In genomic region chr17:2074919-2075318, GRCh38 we compare ENCODE assay signal across 19 cellular contexts. TPM values are rescaled to one million over a fixed set of nuclear protein-coding genes. Genes with fewer than 3 reads are reported as not detected.
DNase-seq lines count a peak whose midpoint lies in the region; ATAC-seq and TF ChIP-seq lines count a peak whose summit lies in the region.
"Had no signal": no experiment of that assay in that cellular context is flagged by ENCODE, and none has a peak within 500 bp of the region (broad histone marks: within the 10 kb centered on the region; RNA-seq: fewer than 3 reads in every experiment).

No MANE protein-coding gene starts in this region.

- no peak for ATAC-seq in lower lobe of right lung
- ATAC-seq in GM18909 (IDR thresholded peaks at IDR 0.05; ENCODE audit: poor library complexity, unreplicated experiment), result no peak
- ATAC-seq: activated naive CD4-positive, alpha-beta T cell treated with anti-CD3 and anti-CD28 coated beads, Interleukin-2, amount 50 U/mL, for 72 hours had no signal

- peak overlapping the region in 2 of 3 donors; percentile 40 to 45 for H3K9ac ChIP-seq in skeletal muscle tissue (ENCODE audit: low read depth in 1 of 3, low read length in 3 of 3)

- H3K4me1 ChIP-seq in cardiac muscle cell (ENCODE audit: low read depth) (peaks cover 35% of the 10 kb centered on the region), lower lobe of right lung (peaks cover 55% of the 10 kb centered on the region), skeletal muscle tissue (ENCODE audit: control insufficient read depth in 3 of 3, insufficient read depth in 3 of 3, low read length in 3 of 3) (peaks cover 46 to 65% (median 58%) of the 10 kb centered on the region in 3 donors)

- H3K27me3 ChIP-seq in cardiac muscle cell (no peaks in the 10 kb centered on the region), lower lobe of right lung (ENCODE audit: low read depth) (no peaks in the 10 kb centered on the region), skeletal muscle tissue (ENCODE audit: control insufficient read depth in 3 of 3, insufficient read depth in 3 of 3, low read length in 3 of 3) (no peaks in the 10 kb centered on the region)
- H3K27me3 ChIP-seq: BE2C had no signal

- intact Hi-C loops in cardiac septum (cut with DNase I), result loop anchor here (2.0 kb wide), 1 partner anchor 14 kb away; no protein-coding TSS in a partner anchor
- intact Hi-C loops in lower lobe of right lung (cut with DNase I), result no loop called here

- DNase-seq in cardiac muscle cell (ENCODE audit: low read depth in 1 of 2, low spot score in 1 of 2), result no peak
- DNase-seq in cardiac septum (ENCODE audit: low spot score), result no peak
- DNase-seq in lower lobe of right lung, result no peak
- DNase-seq in RPMI8226, result no peak
- DNase-seq in retina, result no peak
- no peak for DNase-seq in GF-D8 (lab: John Stamatoyannopoulos, UW)
- DNase-seq: 8988T; activated B cell treated with CpG ODN at 0.5 μM for 24 hours; activated CD8-positive, alpha-beta T cell treated with anti-CD3 and anti-CD28 coated beads for 36 hours; cortex of kidney; naive thymus-derived CD8-positive, alpha-beta T cell; NCI-H1105; stimulated activated naive B cell treated with anti-CD40 and anti-IgM and Interleukin-4, amounts not matched to agents 10 μg/mL and 1 μg/mL and 100 μg/mL, for 72 hours had no signal

- no peak for TF ChIP-seq CTCF in cardiac muscle cell (IDR thresholded peaks at IDR 0.05; ENCODE audit: low read depth, low read length)
- TF ChIP-seq CTCF in lower lobe of right lung (IDR thresholded peaks at IDR 0.05), result no peak

- H3K27ac ChIP-seq in cardiac muscle cell (peak overlapping the region; percentile 85), lower lobe of right lung (peak overlapping the region; percentile 79), skeletal muscle tissue (ENCODE audit: low read depth, low read length) (peak overlapping the region; percentile 55)

- H3K36me3 ChIP-seq in cardiac muscle cell (peaks cover 8% of the 10 kb centered on the region), lower lobe of right lung (peaks cover 32% of the 10 kb centered on the region), skeletal muscle tissue (ENCODE audit: control insufficient read depth in 3 of 3, insufficient read depth in 3 of 3, low read length in 3 of 3) (peaks cover 14 to 19% (median 19%) of the 10 kb centered on the region in 3 donors)
- H3K36me3 ChIP-seq: BE2C had no signal

- H3K4me3 ChIP-seq in cardiac muscle cell (no peak overlapping the region), lower lobe of right lung (no peak overlapping the region), skeletal muscle tissue (ENCODE audit: low read length in 3 of 3) (no peak overlapping the region)

- no peaks in the 10 kb centered on the region for H3K9me3 ChIP-seq in cardiac muscle cell (ENCODE audit: low read depth)
- H3K9me3 ChIP-seq in lower lobe of right lung, result no peaks in the 10 kb centered on the region
- no peaks in the 10 kb centered on the region for H3K9me3 ChIP-seq in skeletal muscle tissue (ENCODE audit: control insufficient read depth in 3 of 3, low read length in 3 of 3)
- H3K9me3 ChIP-seq: BE2C had no signal

RNA-seq across cellular contexts. Expression of gene HIC1, which starts 20.0 kb away (rescaled TPM):
- total RNA-seq in cardiac muscle cell (2.6 and 3.7 TPM in 2 replicates), cardiac septum (15.0 TPM), lower lobe of right lung (20.6 TPM), skeletal muscle tissue (23.5 TPM)
- polyA plus RNA-seq in cardiac muscle cell, result 0.88 and 2.7 TPM in 2 replicates

RNA-seq across cellular contexts. Expression of gene OVCA2, which starts 33.1 kb away (rescaled TPM):
- 36.8 and 48.4 TPM in 2 replicates for total RNA-seq in cardiac muscle cell
- polyA plus RNA-seq in cardiac muscle cell, result 40.6 and 50.1 TPM in 2 replicates
- 19.8 TPM for total RNA-seq in cardiac septum
- 20.3 TPM for total RNA-seq in lower lobe of right lung
- total RNA-seq in skeletal muscle tissue, result 24.0 TPM

RNA-seq across cellular contexts. Expression of gene DPH1, which starts 45.0 kb away (rescaled TPM):
- total RNA-seq in cardiac muscle cell (43.2 and 88.6 TPM in 2 replicates), cardiac septum (28.8 TPM), lower lobe of right lung (38.0 TPM), skeletal muscle tissue (14.1 TPM)
- 59.5 and 94.5 TPM in 2 replicates for polyA plus RNA-seq in cardiac muscle cell

RNA-seq across cellular contexts. Expression of gene RTN4RL1, which starts 49.8 kb away (rescaled TPM):
- total RNA-seq in cardiac muscle cell, result 34.3 and 45.4 TPM in 2 replicates
- 32.2 and 46.2 TPM in 2 replicates for polyA plus RNA-seq in cardiac muscle cell
- total RNA-seq in cardiac septum, result 0.32 TPM
- 5.8 TPM for total RNA-seq in lower lobe of right lung
- 1.0 TPM for total RNA-seq in skeletal muscle tissue
- total RNA-seq: activated B cell treated with CpG ODN at 0.5 μM for 24 hours, epithelial cell of proximal tubule, glomerular endothelial cell had no signal
